ENCODE assay signal across 22 cellular contexts in the genomic region with DNA sequence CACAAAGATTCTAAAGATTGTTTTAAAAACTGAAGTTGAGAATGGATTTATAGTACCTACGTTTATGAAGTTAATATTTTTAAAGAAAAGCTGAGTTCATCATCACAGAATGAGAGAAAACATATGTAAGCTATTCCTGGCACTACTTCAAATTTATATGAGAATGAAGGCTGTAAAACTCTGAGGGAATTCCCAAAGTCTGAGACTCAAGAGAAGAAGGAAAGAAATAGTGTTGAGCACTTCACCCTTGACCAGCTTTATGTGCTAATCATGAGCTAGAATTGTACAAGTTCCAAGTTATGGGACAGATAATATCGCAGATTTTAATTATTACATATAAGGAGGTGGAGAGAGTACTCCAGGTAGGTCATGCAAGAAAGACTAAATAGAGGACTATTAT.
DNase-seq lines count a peak whose midpoint lies in the region; TF ChIP-seq lines count a peak whose summit lies in the region.
"Had no signal": no experiment of that assay in that cellular context is flagged by ENCODE, and none has a peak within 500 bp of the region (broad histone marks: within the 10 kb centered on the region; RNA-seq: fewer than 3 reads in every experiment).

No MANE protein-coding gene starts in this region.

- intact Hi-C loops in activated T-helper 2 cell treated with anti-CD3 and anti-CD28 coated beads, Interferon-gamma antibody, Interleukin-2, Interleukin-4, amounts not matched to agents 10 μg/mL and 5 μg/mL and 100 μg/mL, durations not matched to agents 14 hours and 24 hours and 36 hours (cut with micrococcal nuclease), result no loop called here

- peaks cover 23% of the 10 kb centered on the region for H3K4me1 Mint-ChIP-seq in endodermal cell
- H3K4me1 Mint-ChIP-seq in activated T-helper 2 cell treated with anti-CD3 and anti-CD28 coated beads, Interferon-gamma antibody, Interleukin-2, Interleukin-4, amounts not matched to agents 10 μg/mL and 5 μg/mL and 100 μg/mL, durations not matched to agents 14 hours and 24 hours and 36 hours (ENCODE audit: low read depth), result no peaks in the 10 kb centered on the region

- WGBS in endodermal cell (ENCODE audit: insufficient coverage in 1 of 2, insufficient read length in 1 of 2), 2 experiments, result 76 to 100% methylated on average over 2 of the region's 2 CpGs

- peaks cover 31% of the 10 kb centered on the region for H3K27me3 Mint-ChIP-seq in endodermal cell (ENCODE audit: insufficient read depth)
- H3K27me3 Mint-ChIP-seq in activated T-helper 2 cell treated with anti-CD3 and anti-CD28 coated beads, Interferon-gamma antibody, Interleukin-2, Interleukin-4, amounts not matched to agents 10 μg/mL and 5 μg/mL and 100 μg/mL, durations not matched to agents 14 hours and 24 hours and 36 hours (ENCODE audit: low read depth), result no peaks in the 10 kb centered on the region

- TF ChIP-seq CTCF in endodermal cell (conservative IDR thresholded peaks at IDR 0.05) (no peak), RWPE1 (conservative IDR thresholded peaks at IDR 0.05; ENCODE audit: low read depth) (no peak)

- H3K27ac ChIP-seq in endodermal cell (ENCODE audit: low read depth, low read length) (no peak overlapping the region), RWPE1 (no peak overlapping the region)
- H3K27ac ChIP-seq: C4-2B, GM23248, KMS-11 had no signal

- H3K27ac Mint-ChIP-seq in endodermal cell, result no peak overlapping the region
- no peak overlapping the region for H3K27ac Mint-ChIP-seq in activated T-helper 2 cell treated with anti-CD3 and anti-CD28 coated beads, Interferon-gamma antibody, Interleukin-2, Interleukin-4, amounts not matched to agents 10 μg/mL and 5 μg/mL and 100 μg/mL, durations not matched to agents 14 hours and 24 hours and 36 hours
- H3K27ac Mint-ChIP-seq: H9, HFFc6 had no signal

- POLR2A ChIA-PET in RWPE1 (lab: Yijun Ruan, JAX; ENCODE audit: low non-redundant PET), result no interaction called here

- H3K9me3 Mint-ChIP-seq in endodermal cell, result no peaks in the 10 kb centered on the region
- H3K9me3 Mint-ChIP-seq in activated T-helper 2 cell treated with anti-CD3 and anti-CD28 coated beads, Interferon-gamma antibody, Interleukin-2, Interleukin-4, amounts not matched to agents 10 μg/mL and 5 μg/mL and 100 μg/mL, durations not matched to agents 14 hours and 24 hours and 36 hours, result no peaks in the 10 kb centered on the region
- H3K9me3 Mint-ChIP-seq: H9, HFFc6 had no signal

- H3K9ac ChIP-seq in endodermal cell (ENCODE audit: extremely low read depth, low read length, poor library complexity, severe bottlenecking), result no peak overlapping the region
- H3K9ac ChIP-seq: GM23248, KMS-11 had no signal

- peak overlapping the region; percentile 14 for H3K4me3 ChIP-seq in endodermal cell (ENCODE audit: low read length)
- H3K4me3 ChIP-seq: GM12878, GM23248 had no signal

- peaks cover 9% of the 10 kb centered on the region for H3K4me1 ChIP-seq in endodermal cell (ENCODE audit: control insufficient read depth, insufficient read depth, low read length)

- DNase-seq in EH (ENCODE audit: low read depth), result peak; percentile 17
- no peak for DNase-seq in endodermal cell
- DNase-seq in kidney tubule cell (ENCODE audit: low spot score), result peak; percentile 49
- peak; percentile 23 for DNase-seq in renal cortical epithelial cell (ENCODE audit: low read depth)
- no peak for DNase-seq in RWPE1 (ENCODE audit: low spot score)
- no peak for DNase-seq in activated T-helper 2 cell treated with anti-CD3 and anti-CD28 coated beads, Interferon-gamma antibody, Interleukin-2, Interleukin-4, amounts not matched to agents 10 μg/mL and 5 μg/mL and 100 μg/mL, durations not matched to agents 14 hours and 24 hours and 36 hours (ENCODE audit: low spot score)
- no peak for DNase-seq in dedifferentiated amniotic fluid mesenchymal stem cell (ENCODE audit: extremely low spot score)
- DNase-seq in AG20443 (ENCODE audit: low spot score), result no peak
- DNase-seq: DMS79; GM23248; H9; HFFc6; NCI-H1092 treated with DMSO at 0.1 percent for 48 hours; NCI-H1436 treated with DMSO at 0.1 percent for 48 hours; NCI-H1930; NCI-H345; NCI-H524; NCI-H774; NK-92 treated with Interleukin-12 subunit alpha and Interleukin-12 subunit beta, amount 100 ng/mL, for 24 hours had no signal

- H3K4me3 Mint-ChIP-seq in endodermal cell, result no peak overlapping the region
- H3K4me3 Mint-ChIP-seq in activated T-helper 2 cell treated with anti-CD3 and anti-CD28 coated beads, Interferon-gamma antibody, Interleukin-2, Interleukin-4, amounts not matched to agents 10 μg/mL and 5 μg/mL and 100 μg/mL, durations not matched to agents 14 hours and 24 hours and 36 hours (ENCODE audit: low read depth), result no peak overlapping the region
- H3K4me3 Mint-ChIP-seq: H9, HFFc6 had no signal

- CTCF ChIA-PET in RWPE1 (lab: Yijun Ruan, JAX), result no interaction called here

- no peaks in the 10 kb centered on the region for H3K36me3 Mint-ChIP-seq in endodermal cell (ENCODE audit: low read depth)
- no peaks in the 10 kb centered on the region for H3K36me3 Mint-ChIP-seq in activated T-helper 2 cell treated with anti-CD3 and anti-CD28 coated beads, Interferon-gamma antibody, Interleukin-2, Interleukin-4, amounts not matched to agents 10 μg/mL and 5 μg/mL and 100 μg/mL, durations not matched to agents 14 hours and 24 hours and 36 hours (ENCODE audit: low read depth)

- no peaks in the 10 kb centered on the region for H3K9me3 ChIP-seq in endodermal cell (ENCODE audit: control insufficient read depth, low read length)

- H3K36me3 ChIP-seq in endodermal cell (ENCODE audit: control insufficient read depth, insufficient read depth, low read length), result no peaks in the 10 kb centered on the region

- no peaks in the 10 kb centered on the region for H3K27me3 ChIP-seq in endodermal cell (ENCODE audit: control insufficient read depth, insufficient read depth, low read length, poor library complexity, severe bottlenecking)

Comparison
In these comparisons a context has a peak if more than half of its experiments do, and no peak if none do; other contexts are left out.
1. DNase-seq: peak in EH (single experiment), kidney tubule cell (single experiment) and renal cortical epithelial cell (single experiment); none in endodermal cell (single experiment), RWPE1 (single experiment), activated T-helper 2 cell treated with anti-CD3 and anti-CD28 coated beads, Interferon-gamma antibody, Interleukin-2, Interleukin-4, amounts not matched to agents 10 μg/mL and 5 μg/mL and 100 μg/mL, durations not matched to agents 14 hours and 24 hours and 36 hours (single experiment), dedifferentiated amniotic fluid mesenchymal stem cell (single experiment) and AG20443 (single experiment).